19 cellular contexts compared by ENCODE assay signal in genomic region chr4:139942284-139942683, GRCh38.
A peak's percentile ranks its signal among the peaks of the same experiment; 100 is the strongest.
DNase-seq lines count a peak whose midpoint lies in the region; ATAC-seq and TF ChIP-seq lines count a peak whose summit lies in the region.
"Had no signal": no experiment of that assay in that cellular context is flagged by ENCODE, and none has a peak within 500 bp of the region (broad histone marks: within the 10 kb centered on the region; RNA-seq: fewer than 3 reads in every experiment).

No MANE protein-coding gene starts in this region.

- H3K27ac ChIP-seq in left ventricle myocardium inferior (replicated peaks) (no peak overlapping the region), WERI-Rb-1 (no peak overlapping the region; the same call in 1 of the 2 replicates)
- H3K27ac ChIP-seq: BLaER1, RWPE1 had no signal

- H3K9me3 ChIP-seq in left ventricle myocardium inferior (replicated peaks) (no peaks in the 10 kb centered on the region), WERI-Rb-1 (ENCODE audit: severe bottlenecking) (no peaks in the 10 kb centered on the region)
- H3K9me3 ChIP-seq: BLaER1 had no signal

- intact Hi-C loops in Right ventricle myocardium inferior (cut with DNase I) (no loop called here), left ventricle myocardium inferior (cut with micrococcal nuclease) (no loop called here)

- DNase-seq in Right ventricle myocardium inferior (ENCODE audit: missing footprints) (no peak), left ventricle myocardium inferior (no peak), WERI-Rb-1 (peak; percentile 26), left lobe of liver (ENCODE audit: low spot score) (no peak), retina (peak; percentile 57), CD1c-positive myeloid dendritic cell (ENCODE audit: extremely low spot score) (no peak), NCI-H2081 treated with DMSO at 0.1 percent for 48 hours (lab: John Stamatoyannopoulos, UW) (no peak)
- DNase-seq in T-helper 2 cell treated with Interferon-gamma antibody and Interleukin-4, amounts not matched to agents 5 μg/mL and 100 μg/mL, for 36 hours (ENCODE audit: low spot score), result no peak
- DNase-seq: CD8-positive, alpha-beta memory T cell; DMS79; H7; Kasumi-1; MM.1S; NCI-H1105; NCI-H1694 treated with DMSO at 0.1 percent for 48 hours; PC-3 had no signal

- no peaks in the 10 kb centered on the region for H3K36me3 ChIP-seq in left ventricle myocardium inferior
- no peaks in the 10 kb centered on the region for H3K36me3 ChIP-seq in WERI-Rb-1
- H3K36me3 ChIP-seq: BLaER1 had no signal

- H3K9me3 Mint-ChIP-seq in T-helper 2 cell treated with Interferon-gamma antibody and Interleukin-4, amounts not matched to agents 5 μg/mL and 100 μg/mL, for 36 hours, result no peaks in the 10 kb centered on the region

- ATAC-seq in Right ventricle myocardium inferior (peak; percentile 34), left lobe of liver (peak; percentile 54)
- ATAC-seq: PC-3 had no signal

- H3K4me3 Mint-ChIP-seq in T-helper 2 cell treated with Interferon-gamma antibody and Interleukin-4, amounts not matched to agents 5 μg/mL and 100 μg/mL, for 36 hours, result no peak overlapping the region
- H3K4me3 Mint-ChIP-seq: CD8-positive, alpha-beta memory T cell; IgD-negative memory B cell had no signal

- peaks cover 6% of the 10 kb centered on the region for H3K27me3 Mint-ChIP-seq in T-helper 2 cell treated with Interferon-gamma antibody and Interleukin-4, amounts not matched to agents 5 μg/mL and 100 μg/mL, for 36 hours (ENCODE audit: low read depth)

- H3K36me3 Mint-ChIP-seq in T-helper 2 cell treated with Interferon-gamma antibody and Interleukin-4, amounts not matched to agents 5 μg/mL and 100 μg/mL, for 36 hours (ENCODE audit: low read depth), result no peaks in the 10 kb centered on the region

- no peak overlapping the region for H3K27ac Mint-ChIP-seq in T-helper 2 cell treated with Interferon-gamma antibody and Interleukin-4, amounts not matched to agents 5 μg/mL and 100 μg/mL, for 36 hours
- H3K27ac Mint-ChIP-seq: CD8-positive, alpha-beta memory T cell; IgD-negative memory B cell had no signal

- TF ChIP-seq CTCF in left ventricle myocardium inferior (IDR thresholded peaks at IDR 0.05; ENCODE audit: borderline replicate concordance) (no peak), WERI-Rb-1 (IDR thresholded peaks at IDR 0.05; ENCODE audit: low read depth, low read length) (no peak)

- H3K4me3 ChIP-seq in left ventricle myocardium inferior (no peak overlapping the region), WERI-Rb-1 (ENCODE audit: low read depth, low read length) (no peak overlapping the region)
- H3K4me3 ChIP-seq: BLaER1 had no signal

- H3K4me1 ChIP-seq in left ventricle myocardium inferior, result peaks cover 17% of the 10 kb centered on the region
- H3K4me1 ChIP-seq: BLaER1 had no signal

- H3K4me1 Mint-ChIP-seq in T-helper 2 cell treated with Interferon-gamma antibody and Interleukin-4, amounts not matched to agents 5 μg/mL and 100 μg/mL, for 36 hours (ENCODE audit: low read depth), result peaks cover 9% of the 10 kb centered on the region
- H3K4me1 Mint-ChIP-seq: CD8-positive, alpha-beta memory T cell had no signal

- no peaks in the 10 kb centered on the region for H3K27me3 ChIP-seq in left ventricle myocardium inferior (ENCODE audit: low read depth)
- no peaks in the 10 kb centered on the region for H3K27me3 ChIP-seq in WERI-Rb-1 (ENCODE audit: insufficient read depth, low read depth, severe bottlenecking)
- H3K27me3 ChIP-seq: BLaER1 had no signal

Comparison
In these comparisons a context has a peak if more than half of its experiments do, and no peak if none do; other contexts are left out.
1. DNase-seq: peak in WERI-Rb-1 (single experiment) and retina (single experiment); none in Right ventricle myocardium inferior (single experiment), left ventricle myocardium inferior (single experiment), left lobe of liver (single experiment), CD1c-positive myeloid dendritic cell (single experiment), T-helper 2 cell treated with Interferon-gamma antibody and Interleukin-4, amounts not matched to agents 5 μg/mL and 100 μg/mL, for 36 hours (single experiment) and NCI-H2081 treated with DMSO at 0.1 percent for 48 hours (single experiment).